Comparison of ENCODE assay signal across 8 cellular contexts in genomic region chr3:159828542-159828943, GRCh38. TPM values are rescaled to one million over a fixed set of nuclear protein-coding genes. Genes with fewer than 3 reads are reported as not detected.
DNase-seq lines count a peak whose midpoint lies in the region; ATAC-seq and FAIRE-seq lines count a peak whose summit lies in the region.

No MANE protein-coding gene starts in this region.

- no peaks in the 10 kb centered on the region for H3K36me3 ChIP-seq in BLaER1 treated with 17β-estradiol and CSF1 and Interleukin-3, amounts not matched to agents 10 nM and 100 nM
- H3K36me3 ChIP-seq in skeletal muscle tissue (ENCODE audit: control insufficient read depth in 3 of 3, insufficient read depth in 3 of 3, low read length in 3 of 3): no peaks in the 10 kb centered on the region

- H3K4me1 ChIP-seq in BLaER1 treated with 17β-estradiol and CSF1 and Interleukin-3, amounts not matched to agents 10 nM and 100 nM: peaks cover 15 to 50% (median 42%) of the 10 kb centered on the region in 10 experiments
- H3K4me1 ChIP-seq in skeletal muscle tissue (ENCODE audit: control insufficient read depth in 3 of 3, insufficient read depth in 3 of 3, low read length in 3 of 3): peaks cover 18 to 25% (median 24%) of the 10 kb centered on the region in 3 donors

- H4K20me1 ChIP-seq in BLaER1 treated with 17β-estradiol and CSF1 and Interleukin-3, amounts not matched to agents 10 nM and 100 nM: no peaks in the 10 kb centered on the region; a peak in 1 of 22 replicates

- no peak overlapping the region for H3K9ac ChIP-seq in BLaER1 treated with 17β-estradiol and CSF1 and Interleukin-3, amounts not matched to agents 10 nM and 100 nM
- H3K9ac ChIP-seq in skeletal muscle tissue (ENCODE audit: low read depth in 1 of 3, low read length in 3 of 3): peak overlapping the region; percentile 42 to 52 (median 52)

- ATAC-seq in GM19351 (IDR thresholded peaks at IDR 0.05; ENCODE audit: unreplicated experiment) (peak; percentile 54), HG03039 (IDR thresholded peaks at IDR 0.05; ENCODE audit: unreplicated experiment) (no peak)

- no peak overlapping the region for H3K4me3 ChIP-seq in BLaER1 treated with 17β-estradiol and CSF1 and Interleukin-3, amounts not matched to agents 10 nM and 100 nM
- peak overlapping the region; percentile 13 to 48 (median 22) for H3K4me3 ChIP-seq in skeletal muscle tissue (ENCODE audit: low read length in 3 of 3)

- FAIRE-seq in frontal cortex (lab: Jason Lieb, UNC): peak; percentile 97

- no peaks in the 10 kb centered on the region for H3K27me3 ChIP-seq in BLaER1 treated with 17β-estradiol and CSF1 and Interleukin-3, amounts not matched to agents 10 nM and 100 nM
- H3K27me3 ChIP-seq in skeletal muscle tissue (ENCODE audit: control insufficient read depth in 3 of 3, insufficient read depth in 3 of 3, low read length in 3 of 3): no peaks in the 10 kb centered on the region

- H3K27ac ChIP-seq in BLaER1 treated with 17β-estradiol and CSF1 and Interleukin-3, amounts not matched to agents 10 nM and 100 nM: peak overlapping the region in 6 of 11 experiments; percentile 43 to 68 (median 56); a peak in 9 of 22 replicates
- H3K27ac ChIP-seq in skeletal muscle tissue (ENCODE audit: low read depth, low read length): peak overlapping the region; percentile 78

- no peaks in the 10 kb centered on the region for H3K9me3 ChIP-seq in BLaER1 treated with 17β-estradiol and CSF1 and Interleukin-3, amounts not matched to agents 10 nM and 100 nM (replicated peaks in 1 of 11)
- no peaks in the 10 kb centered on the region for H3K9me3 ChIP-seq in skeletal muscle tissue (ENCODE audit: control insufficient read depth in 3 of 3, low read length in 3 of 3)

- peak; percentile 97 for DNase-seq in NCI-H1105 treated with DMSO at 0.1 percent for 48 hours (lab: John Stamatoyannopoulos, UW)
- peak; percentile 60 for DNase-seq in SK-N-DZ (ENCODE audit: low spot score)
- DNase-seq in frontal cortex (ENCODE audit: low spot score in 2 of 2): peak in 1 of 2 donors; percentile 33
- DNase-seq in activated CD8-positive, alpha-beta memory T cell treated with anti-CD3 and anti-CD28 coated beads for 24 hours: no peak

- peak overlapping the region in 7 of 11 experiments; percentile 3 to 74 (median 59); a peak in 6 of 22 replicates for H3K4me2 ChIP-seq in BLaER1 treated with 17β-estradiol and CSF1 and Interleukin-3, amounts not matched to agents 10 nM and 100 nM

RNA-seq across cellular contexts. Expression of gene SCHIP1, which starts 11.1 kb away (rescaled TPM):
- polyA plus RNA-seq in SK-N-DZ (2014; cell fraction: cytosol; rRNA removed): 127 and 223 TPM in 2 replicates
- polyA plus RNA-seq in SK-N-DZ (2014; cell fraction: nucleus; rRNA removed): 105 and 153 TPM in 2 replicates
- total RNA-seq in frontal cortex: 60.3 TPM
- 11.0 TPM for total RNA-seq in skeletal muscle tissue

Comparison
In these comparisons a context has a peak if more than half of its experiments do, and no peak if none do; other contexts are left out.
1. H3K4me3 ChIP-seq: peak in skeletal muscle tissue (3 of 3); none in BLaER1 treated with 17β-estradiol and CSF1 and Interleukin-3, amounts not matched to agents 10 nM and 100 nM (0 of 10).
2. H3K9ac ChIP-seq: peak in skeletal muscle tissue (3 of 3); none in BLaER1 treated with 17β-estradiol and CSF1 and Interleukin-3, amounts not matched to agents 10 nM and 100 nM (0 of 11).